In genomic region chr4:2785613-2786012, GRCh38 we compare ENCODE assay signal across 10 cellular contexts. TPM values are rescaled to one million over a fixed set of nuclear protein-coding genes. Genes with fewer than 3 reads are reported as not detected.
DNase-seq lines count a peak whose midpoint lies in the region; TF ChIP-seq lines count a peak whose summit lies in the region.
"Had no signal": no experiment of that assay in that cellular context is flagged by ENCODE, and none has a peak within 500 bp of the region (broad histone marks: within the 10 kb centered on the region; RNA-seq: fewer than 3 reads in every experiment).

No MANE protein-coding gene starts in this region.

- H3K4me1 ChIP-seq in right atrium auricular region = peaks cover 0 to 36% of the 10 kb centered on the region in 2 donors

- peak; percentile 71 for DNase-seq in CD1c-positive myeloid dendritic cell (ENCODE audit: extremely low spot score)
- DNase-seq in GM20000 (ENCODE audit: low spot score) = peak; percentile 57
- DNase-seq in right atrium auricular region (ENCODE audit: low spot score) = no peak
- DNase-seq in erythroblast (lab: John Stamatoyannopoulos, UW) = no peak
- no peak for DNase-seq in C1 segment of cervical spinal cord (lab: John Stamatoyannopoulos, UW)
- no peak for DNase-seq in DMS 273 (lab: John Stamatoyannopoulos, UW; ENCODE audit: unreplicated experiment)
- DNase-seq in amygdala (lab: John Stamatoyannopoulos, UW) = no peak
- DNase-seq: SHP77 treated with DMSO at 0.1 percent for 48 hours had no signal

- no peaks in the 10 kb centered on the region for H3K9me3 ChIP-seq in SU-DHL-6 (ENCODE audit: insufficient read depth, low read length)
- peaks cover 0 to 14% of the 10 kb centered on the region in 2 donors for H3K9me3 ChIP-seq in right atrium auricular region

- H3K79me2 ChIP-seq in SU-DHL-6 (ENCODE audit: insufficient read depth, low read length) = no peaks in the 10 kb centered on the region

- no peaks in the 10 kb centered on the region for H4K20me1 ChIP-seq in SU-DHL-6 (ENCODE audit: low read depth, low read length)

- H3K9ac ChIP-seq in SU-DHL-6 (ENCODE audit: low read length) = no peak overlapping the region

- peaks cover 5% of the 10 kb centered on the region; the same call in 1 of the 2 replicates for H3F3A ChIP-seq in SU-DHL-6 (ENCODE audit: insufficient read depth)

- H3K27me3 ChIP-seq in SU-DHL-6 (ENCODE audit: low read length) (no peaks in the 10 kb centered on the region), right atrium auricular region (no peaks in the 10 kb centered on the region)

- H3K36me3 ChIP-seq in SU-DHL-6 (ENCODE audit: low read length) = no peaks in the 10 kb centered on the region
- no peaks in the 10 kb centered on the region for H3K36me3 ChIP-seq in right atrium auricular region

- TF ChIP-seq CTCF in GM20000 (IDR thresholded peaks at IDR 0.05; ENCODE audit: extremely low read depth, missing control alignments) (no peak), SU-DHL-6 (IDR thresholded peaks at IDR 0.05; ENCODE audit: insufficient read depth, low read length, poor library complexity, severe bottlenecking) (no peak), right atrium auricular region (IDR thresholded peaks at IDR 0.05) (no peak)

- H3K4me2 ChIP-seq in SU-DHL-6 (ENCODE audit: low read depth, low read length, poor library complexity, severe bottlenecking) = peak overlapping the region; percentile 24

- no peak overlapping the region for H3K4me3 ChIP-seq in SU-DHL-6 (ENCODE audit: insufficient read depth, low read length, poor library complexity, severe bottlenecking)
- H3K4me3 ChIP-seq in right atrium auricular region = no peak overlapping the region
- H3K4me3 ChIP-seq: lung had no signal

- H2AFZ ChIP-seq in SU-DHL-6 (ENCODE audit: low read depth, low read length, severe bottlenecking) = peak overlapping the region; percentile 8

- no peaks in the 10 kb centered on the region for H3K9me2 ChIP-seq in SU-DHL-6 (replicated peaks; ENCODE audit: insufficient read depth, low read length)

- H3K27ac ChIP-seq in SU-DHL-6 (ENCODE audit: low read depth, low read length) = peak overlapping the region; percentile 2; the same call in 1 of the 2 replicates
- H3K27ac ChIP-seq in right atrium auricular region = peak overlapping the region; percentile 86 to 96

- no peak for TF ChIP-seq POLR2A in erythroblast (IDR thresholded peaks at IDR 0.05; ENCODE audit: low read length)

RNA-seq across cellular contexts. Expression of gene SH3BP2, which starts 7.3 kb away (rescaled TPM):
- 10 to 100 TPM; 20.1 to 25.2 TPM for total RNA-seq in right atrium auricular region

RNA-seq across cellular contexts. Expression of gene TNIP2, which starts 29.5 kb away (rescaled TPM):
- 10 to 100 TPM; 28.0 to 45.8 TPM for total RNA-seq in right atrium auricular region

RNA-seq across cellular contexts. Expression of gene ADD1, which starts 58.0 kb away (rescaled TPM):
- 100 to 1,000 TPM; 171 to 196 TPM for total RNA-seq in right atrium auricular region

Comparison
In these comparisons a context has a peak if more than half of its experiments do, and no peak if none do; other contexts are left out.
1. DNase-seq: peak in CD1c-positive myeloid dendritic cell (single experiment) and GM20000 (single experiment); none in right atrium auricular region (single experiment), erythroblast (0 of 2), C1 segment of cervical spinal cord (0 of 14), DMS 273 (single experiment) and amygdala (0 of 56).